ENCODE assay signal across 6 cellular contexts in genomic region chrX:117429511-117429910, GRCh38.
"Had no signal": no experiment of that assay in that cellular context is flagged by ENCODE, and none has a peak within 500 bp of the region (broad histone marks: within the 10 kb centered on the region; RNA-seq: fewer than 3 reads in every experiment).

No MANE protein-coding gene starts in this region.

- H3K4me3 ChIP-seq: K562 had no signal

- ATAC-seq: HepG2, K562 had no signal

- DNase-seq: IMR-90, KBM-7, KG1 had no signal

- H3K27ac ChIP-seq: HL-60 had no signal
